ENCODE assay signal across 8 cellular contexts in genomic region chr1:67760030-67760821, GRCh38.
A peak's percentile ranks its signal among the peaks of the same experiment; 100 is the strongest.
DNase-seq lines count a peak whose midpoint lies in the region; ATAC-seq and TF ChIP-seq lines count a peak whose summit lies in the region.

No MANE protein-coding gene starts in this region.

- H3K4me1 Mint-ChIP-seq in activated T-helper 17 cell treated with anti-CD3 and anti-CD28 coated beads, Interleukin-2, amount 50 U/mL, for 72 hours = no peaks in the 10 kb centered on the region

- no peaks in the 10 kb centered on the region for H3K9me3 Mint-ChIP-seq in activated T-helper 17 cell treated with anti-CD3 and anti-CD28 coated beads, Interleukin-2, amount 50 U/mL, for 72 hours

- peaks cover 81% of the 10 kb centered on the region for H3K79me2 ChIP-seq in osteoblast (ENCODE audit: insufficient read depth, low read length)

- peak; percentile 89 for TF ChIP-seq CTCF in Panc1 (IDR thresholded peaks at IDR 0.05)
- peak; percentile 82 for TF ChIP-seq CTCF in foreskin fibroblast (IDR thresholded peaks at IDR 0.05; ENCODE audit: low read depth, low read length)
- TF ChIP-seq CTCF in osteoblast (IDR thresholded peaks at IDR 0.05; ENCODE audit: extremely low read depth, low read depth, low read length) = peak; percentile 95

- H3K4me3 ChIP-seq in Panc1 (ENCODE audit: low read depth in 2 of 2, low read length in 2 of 2) (no peak overlapping the region), foreskin fibroblast (ENCODE audit: low read depth in 1 of 2, low read length in 2 of 2) (no peak overlapping the region), osteoblast (ENCODE audit: insufficient read depth, low read length) (no peak overlapping the region)

- peak overlapping the region; percentile 47 for H3K4me2 ChIP-seq in osteoblast (ENCODE audit: insufficient read depth, low read length)

- H3K36me3 Mint-ChIP-seq in activated T-helper 17 cell treated with anti-CD3 and anti-CD28 coated beads, Interleukin-2, amount 50 U/mL, for 72 hours (ENCODE audit: low read depth) = no peaks in the 10 kb centered on the region

- H3K9me3 ChIP-seq in Panc1 (ENCODE audit: control insufficient read depth, insufficient read depth, low read depth, low read length) (no peaks in the 10 kb centered on the region), osteoblast (ENCODE audit: low read depth, low read length) (no peaks in the 10 kb centered on the region)

- in situ Hi-C loops in Panc1 (cut with HindIII; ENCODE audit: low pct_unique_long_range_greater_than_20kb, low sequenced_read_pairs) = no loop called here

- intact Hi-C loops in Panc1 (cut with micrococcal nuclease; ENCODE audit: unreplicated experiment) = loop anchor here (1.0 kb wide), 2 partner anchors 199 to 228 kb away; no protein-coding TSS in a partner anchor

- peaks cover 22% of the 10 kb centered on the region for H4K20me1 ChIP-seq in osteoblast (ENCODE audit: insufficient read depth, low read length)

- H3K4me1 ChIP-seq in Panc1 (ENCODE audit: control insufficient read depth, insufficient read depth, low read length) (peaks cover 24% of the 10 kb centered on the region), osteoblast (ENCODE audit: insufficient read depth, low read length) (peaks cover 37% of the 10 kb centered on the region)

- POLR2A ChIA-PET in Panc1 (lab: Charles Lee) = interaction anchor here (0.5 to 0.6 kb wide), 2 partner anchors 232 to 504 kb away, joined by 3 to 4 read pairs; no protein-coding TSS in a partner anchor

- peaks cover 31% of the 10 kb centered on the region for H3K27me3 Mint-ChIP-seq in activated T-helper 17 cell treated with anti-CD3 and anti-CD28 coated beads, Interleukin-2, amount 50 U/mL, for 72 hours

- H3K4me3 Mint-ChIP-seq in activated T-helper 17 cell treated with anti-CD3 and anti-CD28 coated beads, Interleukin-2, amount 50 U/mL, for 72 hours = no peak overlapping the region

- H3K27ac ChIP-seq in Panc1 (ENCODE audit: low read length) = peak overlapping the region; percentile 86
- peak overlapping the region; percentile 78 for H3K27ac ChIP-seq in osteoblast (ENCODE audit: low read depth, low read length)

- BruUV-seq in Panc1 (replicated peaks; lab: Mats Ljungman, UMichigan) = no TSS peak

- H3K27ac Mint-ChIP-seq in activated T-helper 17 cell treated with anti-CD3 and anti-CD28 coated beads, Interleukin-2, amount 50 U/mL, for 72 hours = peak overlapping the region; percentile 19

- H3K27me3 ChIP-seq in Panc1 (ENCODE audit: control insufficient read depth, insufficient read depth, low read length) (no peaks in the 10 kb centered on the region), osteoblast (ENCODE audit: insufficient read depth, low read length) (no peaks in the 10 kb centered on the region)

- H3K36me3 ChIP-seq in Panc1 (ENCODE audit: control insufficient read depth, insufficient read depth, low read length) (no peaks in the 10 kb centered on the region), osteoblast (ENCODE audit: insufficient read depth, low read length) (peaks cover 9% of the 10 kb centered on the region)

- H2AFZ ChIP-seq in osteoblast (ENCODE audit: low read length) = no peak overlapping the region

- ATAC-seq in GM21526 (IDR thresholded peaks at IDR 0.05; ENCODE audit: low FRiP score, unreplicated experiment) (peak; percentile 99), Panc1 (peak; percentile 87)
- ATAC-seq in activated T-helper 17 cell treated with anti-CD3 and anti-CD28 coated beads, Interleukin-2, amount 50 U/mL, for 72 hours (replicated peaks) = peak; percentile 93

- DNase-seq in EL = peak; percentile 72
- DNase-seq in HT-29 (ENCODE audit: low spot score) = peak; percentile 91
- DNase-seq in Panc1 (ENCODE audit: low read depth, low spot score) = peak; percentile 68
- peak in 1 of 2 donors; percentile 85 for DNase-seq in foreskin fibroblast
- no peak for DNase-seq in osteoblast (ENCODE audit: insufficient read length, low spot score, missing footprints)
- DNase-seq in DMS153 (lab: John Stamatoyannopoulos, UW) = no peak

- CTCF ChIA-PET in Panc1 (lab: Charles Lee) = interaction anchor here (0.5 to 2.2 kb wide), 15 partner anchors 8 to 548 kb away, joined by 3 to 25 read pairs (median 4); partner anchors contain the start of gene GADD45A

Comparison
In these comparisons a context has a peak if more than half of its experiments do, and no peak if none do; other contexts are left out.
1. DNase-seq: peak in EL (single experiment), HT-29 (single experiment) and Panc1 (single experiment); none in osteoblast (single experiment) and DMS153 (single experiment).
2. Peak in every context shown above with its lines, with median percentiles within 50 percentile points of each other: ATAC-seq and CTCF ChIP-seq.